ENCODE assay signal across 8 cellular contexts in the genomic region with DNA sequence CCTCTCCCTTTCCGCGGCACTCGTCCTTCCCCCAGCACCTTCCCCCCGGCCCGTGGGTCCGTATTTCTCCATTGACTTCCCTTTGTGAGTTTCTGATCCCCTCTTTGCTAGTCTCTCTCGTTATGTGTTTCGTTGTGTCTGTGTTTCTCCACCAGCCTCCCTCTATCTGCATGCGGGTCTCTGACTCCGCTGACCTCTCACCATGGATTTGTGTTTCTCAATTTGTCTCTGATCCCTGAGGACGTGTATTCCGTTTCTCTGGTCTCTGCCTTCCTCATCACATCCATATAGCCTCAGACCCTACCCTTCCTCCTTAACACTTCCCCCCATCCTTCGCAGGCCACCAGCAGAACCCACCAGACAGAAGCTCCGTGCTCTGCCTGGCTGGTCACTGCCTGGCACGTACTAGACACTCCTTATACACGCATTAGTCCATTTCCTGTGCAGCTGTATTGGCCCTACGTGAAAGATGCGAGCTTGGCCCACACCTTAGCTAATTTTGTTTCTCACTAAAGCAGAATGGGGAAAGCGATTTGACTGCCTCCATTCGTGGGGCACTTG. TPM values are rescaled to one million over a fixed set of nuclear protein-coding genes. Genes with fewer than 3 reads are reported as not detected.
A peak's percentile ranks its signal among the peaks of the same experiment; 100 is the strongest.
DNase-seq lines count a peak whose midpoint lies in the region; ATAC-seq and TF ChIP-seq lines count a peak whose summit lies in the region.

No MANE protein-coding gene starts in this region.

- H3K27me3 Mint-ChIP-seq in activated CD8-positive, alpha-beta T cell treated with anti-CD3 and anti-CD28 coated beads for 36 hours: no peaks in the 10 kb centered on the region

- 4% methylated on average over 20 of the region's 20 CpGs for WGBS in right cardiac atrium

- peak overlapping the region; percentile 88 for H3K27ac Mint-ChIP-seq in activated CD8-positive, alpha-beta T cell treated with anti-CD3 and anti-CD28 coated beads for 36 hours

- peak overlapping the region; percentile 94 for H3K9ac ChIP-seq in BLaER1

- no peaks in the 10 kb centered on the region for H3K27me3 ChIP-seq in BLaER1
- no peaks in the 10 kb centered on the region for H3K27me3 ChIP-seq in right cardiac atrium (ENCODE audit: control insufficient read depth, insufficient read depth)

- H3K36me3 Mint-ChIP-seq in activated CD8-positive, alpha-beta T cell treated with anti-CD3 and anti-CD28 coated beads for 36 hours (ENCODE audit: low read depth): peaks cover 25% of the 10 kb centered on the region

- H3K4me2 ChIP-seq in BLaER1: peak overlapping the region; percentile 96

- TF ChIP-seq CTCF in HEK293 (tag by site-specific recombination; IDR thresholded peaks at IDR 0.05): no peak
- TF ChIP-seq CTCF in activated CD8-positive, alpha-beta T cell treated with anti-CD3 and anti-CD28 coated beads for 36 hours (IDR thresholded peaks at IDR 0.05): no peak
- no peak for TF ChIP-seq CTCF in retinal pigment epithelial cell (conservative IDR thresholded peaks at IDR 0.05; ENCODE audit: low read depth, low read length)

- POLR2A ChIA-PET in HEK293 (lab: Yijun Ruan, JAX): interaction anchor here (0.6 to 1.6 kb wide), 7 partner anchors 8 to 510 kb away, joined by 3 read pairs; a partner anchor contains a TSS
- POLR2A ChIA-PET in activated CD8-positive, alpha-beta T cell treated with anti-CD3 and anti-CD28 coated beads for 36 hours (lab: Charles Lee): interaction anchor here (0.7 to 1.9 kb wide), 4 partner anchors 8 to 79 kb away, joined by 3 to 7 read pairs (median 6); a partner anchor contains a TSS

- peak; percentile 7 for ATAC-seq in activated CD8-positive, alpha-beta T cell treated with anti-CD3 and anti-CD28 coated beads for 36 hours
- peak in 1 of 2 donors; percentile 2 for ATAC-seq in right cardiac atrium
- no peak for ATAC-seq in GM18858 (IDR thresholded peaks at IDR 0.05; ENCODE audit: unreplicated experiment)
- no peak for ATAC-seq in HG03460 (IDR thresholded peaks at IDR 0.05; ENCODE audit: unreplicated experiment)

- CTCF ChIA-PET in HEK293 (lab: Yijun Ruan, JAX): interaction anchor here (0.8 kb wide), 1 partner anchor 99 kb away, joined by 3 read pairs; no protein-coding TSS in a partner anchor
- CTCF ChIA-PET in activated CD8-positive, alpha-beta T cell treated with anti-CD3 and anti-CD28 coated beads for 36 hours (lab: Charles Lee): no interaction called here

- peak overlapping the region; percentile 88 for H3K4me3 Mint-ChIP-seq in activated CD8-positive, alpha-beta T cell treated with anti-CD3 and anti-CD28 coated beads for 36 hours

- H3K4me1 ChIP-seq in BLaER1 (peaks cover 20% of the 10 kb centered on the region), HEK293 (ENCODE audit: control insufficient read depth, insufficient read depth, low read length) (0 out of 2 replicates have a peak, but pooled peaks cover 2% of the 10 kb centered on the region), right cardiac atrium (ENCODE audit: control insufficient read depth, insufficient read depth, low read length) (peaks cover 7% of the 10 kb centered on the region)

- peaks cover 33% of the 10 kb centered on the region for H3K4me1 Mint-ChIP-seq in activated CD8-positive, alpha-beta T cell treated with anti-CD3 and anti-CD28 coated beads for 36 hours (ENCODE audit: low read depth)

- H3K27ac ChIP-seq in BLaER1 (peak overlapping the region; percentile 91), HEK293 (ENCODE audit: extremely low read depth, low read depth, low read length) (peak overlapping the region; percentile 69), right cardiac atrium (ENCODE audit: low read length) (peak overlapping the region; percentile 88)

- intact Hi-C loops in activated CD8-positive, alpha-beta T cell treated with anti-CD3 and anti-CD28 coated beads for 36 hours (cut with micrococcal nuclease): no loop called here
- intact Hi-C loops in right cardiac atrium (cut with DNase I): no loop called here

- DNase-seq in activated CD8-positive, alpha-beta T cell treated with anti-CD3 and anti-CD28 coated beads for 36 hours: peak; percentile 26
- DNase-seq in right cardiac atrium (no peak), retinal pigment epithelial cell (ENCODE audit: low read depth) (no peak)
- no peak for DNase-seq in effector CD8-positive, alpha-beta T cell (lab: John Stamatoyannopoulos, UW)

- H3K4me3 ChIP-seq in BLaER1: peak overlapping the region; percentile 86
- peak overlapping the region; percentile 67 for H3K4me3 ChIP-seq in HEK293 (ENCODE audit: low read depth, low read length)
- H3K4me3 ChIP-seq in right cardiac atrium (ENCODE audit: low read length): peak overlapping the region; percentile 91
- peak overlapping the region; percentile 84 for H3K4me3 ChIP-seq in retinal pigment epithelial cell (ENCODE audit: low read length)

- H4K20me1 ChIP-seq in BLaER1: peaks cover 4% of the 10 kb centered on the region

- H3K9me3 ChIP-seq in BLaER1: no peaks in the 10 kb centered on the region
- H3K9me3 ChIP-seq in HEK293 (ENCODE audit: control insufficient read depth, insufficient read depth, low read depth, low read length): no peaks in the 10 kb centered on the region
- H3K9me3 ChIP-seq in right cardiac atrium (ENCODE audit: control insufficient read depth, low read length): no peaks in the 10 kb centered on the region

- H3K9me3 Mint-ChIP-seq in activated CD8-positive, alpha-beta T cell treated with anti-CD3 and anti-CD28 coated beads for 36 hours: no peaks in the 10 kb centered on the region

- H3K36me3 ChIP-seq in BLaER1 (peaks cover 39% of the 10 kb centered on the region), HEK293 (ENCODE audit: control insufficient read depth in 2 of 2, insufficient read depth in 1 of 2, low read length in 2 of 2) (peaks cover 3 to 19% of the 10 kb centered on the region in 2 experiments; a peak in 2 of 3 replicates)

TF ChIP-seq in HEK293, 187 proteins besides CTCF, POLR2A, EP300 and RAD21 (continues in another document):
- TF ChIP-seq, protein P1, sequence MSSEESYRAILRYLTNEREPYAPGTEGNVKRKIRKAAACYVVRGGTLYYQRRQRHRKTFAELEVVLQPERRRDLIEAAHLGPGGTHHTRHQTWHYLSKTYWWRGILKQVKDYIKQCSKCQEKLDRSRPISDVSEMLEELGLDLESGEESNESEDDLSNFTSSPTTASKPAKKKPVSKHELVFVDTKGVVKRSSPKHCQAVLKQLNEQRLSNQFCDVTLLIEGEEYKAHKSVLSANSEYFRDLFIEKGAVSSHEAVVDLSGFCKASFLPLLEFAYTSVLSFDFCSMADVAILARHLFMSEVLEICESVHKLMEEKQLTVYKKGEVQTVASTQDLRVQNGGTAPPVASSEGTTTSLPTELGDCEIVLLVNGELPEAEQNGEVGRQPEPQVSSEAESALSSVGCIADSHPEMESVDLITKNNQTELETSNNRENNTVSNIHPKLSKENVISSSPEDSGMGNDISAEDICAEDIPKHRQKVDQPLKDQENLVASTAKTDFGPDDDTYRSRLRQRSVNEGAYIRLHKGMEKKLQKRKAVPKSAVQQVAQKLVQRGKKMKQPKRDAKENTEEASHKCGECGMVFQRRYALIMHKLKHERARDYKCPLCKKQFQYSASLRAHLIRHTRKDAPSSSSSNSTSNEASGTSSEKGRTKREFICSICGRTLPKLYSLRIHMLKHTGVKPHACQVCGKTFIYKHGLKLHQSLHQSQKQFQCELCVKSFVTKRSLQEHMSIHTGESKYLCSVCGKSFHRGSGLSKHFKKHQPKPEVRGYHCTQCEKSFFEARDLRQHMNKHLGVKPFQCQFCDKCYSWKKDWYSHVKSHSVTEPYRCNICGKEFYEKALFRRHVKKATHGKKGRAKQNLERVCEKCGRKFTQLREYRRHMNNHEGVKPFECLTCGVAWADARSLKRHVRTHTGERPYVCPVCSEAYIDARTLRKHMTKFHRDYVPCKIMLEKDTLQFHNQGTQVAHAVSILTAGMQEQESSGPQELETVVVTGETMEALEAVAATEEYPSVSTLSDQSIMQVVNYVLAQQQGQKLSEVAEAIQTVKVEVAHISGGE (tag by site-specific recombination; conservative IDR thresholded peaks at IDR 0.05; ENCODE audit: low read depth): peak; percentile 78
- TF ChIP-seq KLF10 (tag by site-specific recombination; IDR thresholded peaks at IDR 0.05) (no peak), GLIS2 (tag by site-specific recombination; IDR thresholded peaks at IDR 0.05) (no peak), ZBTB7A (tag by site-specific recombination; IDR thresholded peaks at IDR 0.05; ENCODE audit: low read depth) (peak; percentile 54; the same call in 1 of the 2 replicates), EGR2 (tag by site-specific recombination; IDR thresholded peaks at IDR 0.05; ENCODE audit: low read depth) (0 out of 2 replicates have a peak, but pooled peaks have one; percentile 34), ZBTB48 (tag by site-specific recombination; IDR thresholded peaks at IDR 0.05) (peak; percentile 95), KLF9 (tag by site-specific recombination; IDR thresholded peaks at IDR 0.05; ENCODE audit: low read depth) (peak; percentile 35; the same call in 1 of the 2 replicates), ZNF211 (tag by site-specific recombination; IDR thresholded peaks at IDR 0.05; ENCODE audit: low read depth) (no peak)
- TF ChIP-seq, protein P2, sequence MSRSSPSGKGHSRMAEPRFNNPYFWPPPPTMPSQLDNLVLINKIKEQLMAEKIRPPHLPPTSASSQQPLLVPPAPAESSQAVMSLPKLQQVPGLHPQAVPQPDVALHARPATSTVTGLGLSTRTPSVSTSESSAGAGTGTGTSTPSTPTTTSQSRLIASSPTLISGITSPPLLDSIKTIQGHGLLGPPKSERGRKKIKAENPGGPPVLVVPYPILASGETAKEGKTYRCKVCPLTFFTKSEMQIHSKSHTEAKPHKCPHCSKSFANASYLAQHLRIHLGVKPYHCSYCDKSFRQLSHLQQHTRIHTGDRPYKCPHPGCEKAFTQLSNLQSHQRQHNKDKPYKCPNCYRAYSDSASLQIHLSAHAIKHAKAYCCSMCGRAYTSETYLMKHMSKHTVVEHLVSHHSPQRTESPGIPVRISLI (tag by site-specific recombination; IDR thresholded peaks at IDR 0.05): no peak

RNA-seq across cellular contexts. Expression of a gene that starts 0.6 kb away (rescaled TPM):
- total RNA-seq in activated CD8-positive, alpha-beta T cell treated with anti-CD3 and anti-CD28 coated beads for 36 hours: 10 to 100 TPM; 19.3 to 21.9 TPM
- total RNA-seq in right cardiac atrium: 10 to 100 TPM; 15.8 to 24.1 (median 20.7) TPM
- 24.1 TPM for polyA plus RNA-seq in right cardiac atrium

RNA-seq across cellular contexts. Expression of a gene that starts 8.5 kb away (rescaled TPM):
- total RNA-seq in activated CD8-positive, alpha-beta T cell treated with anti-CD3 and anti-CD28 coated beads for 36 hours: 100 to 1,000 TPM; 118 to 120 TPM
- total RNA-seq in right cardiac atrium: 100 to 1,000 TPM in 1 of 4 donors, 10 to 100 TPM in 3; 64.4 to 102 (median 74.0) TPM
- polyA plus RNA-seq in right cardiac atrium: 84.6 TPM

RNA-seq across cellular contexts. Expression of a gene that starts 46.2 kb away (rescaled TPM):
- total RNA-seq in activated CD8-positive, alpha-beta T cell treated with anti-CD3 and anti-CD28 coated beads for 36 hours: 10 to 100 TPM; 71.4 to 76.7 TPM
- total RNA-seq in right cardiac atrium: 10 to 100 TPM; 24.9 to 34.2 (median 27.7) TPM
- 41.8 TPM for polyA plus RNA-seq in right cardiac atrium
